ENCODE assay signal across 10 cellular contexts in the genomic region with DNA sequence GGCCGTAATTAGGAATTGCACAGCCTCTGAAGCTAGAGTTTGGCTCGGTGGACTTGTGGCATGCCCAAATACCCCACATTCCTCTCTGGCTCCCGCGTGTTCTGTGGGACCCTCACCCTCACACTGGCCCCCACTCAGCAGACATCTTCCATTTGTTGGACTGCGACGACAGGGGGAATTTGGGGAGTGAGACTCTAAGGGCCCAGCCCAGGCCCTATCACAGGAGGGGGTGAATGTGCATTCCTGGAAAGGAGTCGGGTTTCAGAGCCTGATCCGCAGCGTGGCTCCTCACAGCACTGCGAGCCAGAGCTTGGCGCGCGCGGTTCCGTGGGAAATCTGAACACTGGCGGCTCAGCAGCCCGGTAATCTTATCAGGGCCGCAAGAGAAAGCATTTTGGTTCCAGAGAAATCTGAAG. TPM values are rescaled to one million over a fixed set of nuclear protein-coding genes. Genes with fewer than 3 reads are reported as not detected.
DNase-seq lines count a peak whose midpoint lies in the region; ATAC-seq and TF ChIP-seq lines count a peak whose summit lies in the region.
"Had no signal": no experiment of that assay in that cellular context is flagged by ENCODE, and none has a peak within 500 bp of the region (broad histone marks: within the 10 kb centered on the region; RNA-seq: fewer than 3 reads in every experiment).

No MANE protein-coding gene starts in this region.

- POLR2A ChIA-PET in A673 (lab: Charles Lee; ENCODE audit: low non-redundant PET): no interaction called here

- BruUV-seq in A673 (replicated peaks; lab: Mats Ljungman, UMichigan): no TSS peak

- H2AFZ ChIP-seq in Karpas-422 (ENCODE audit: low read length): no peak overlapping the region

- H3K27ac ChIP-seq in BLaER1 (peak overlapping the region; percentile 100), Karpas-422 (ENCODE audit: low read length) (peak overlapping the region; percentile 93), A673 (ENCODE audit: low read depth, low read length, poor library complexity, severe bottlenecking) (no peak overlapping the region)
- peak overlapping the region; percentile 44 for H3K27ac ChIP-seq in effector memory CD4-positive, alpha-beta T cell (ENCODE audit: insufficient read depth, low read length, poor library complexity, severe bottlenecking)

- H3K9ac ChIP-seq in BLaER1: peak overlapping the region; percentile 60
- no peak overlapping the region; the same call in 1 of the 2 replicates for H3K9ac ChIP-seq in Karpas-422 (ENCODE audit: low read length)
- peak overlapping the region; percentile 7 for H3K9ac ChIP-seq in mucosa of stomach (ENCODE audit: low read length)

- TF ChIP-seq CTCF in GM10266 (IDR thresholded peaks at IDR 0.05; ENCODE audit: control insufficient read depth, insufficient read depth, low read depth, missing control alignments): no peak
- no peak for TF ChIP-seq CTCF in A673 (conservative IDR thresholded peaks at IDR 0.05; ENCODE audit: low read depth, low read length)

- peaks cover 65% of the 10 kb centered on the region for H3K79me2 ChIP-seq in Karpas-422 (ENCODE audit: low read length)

- H3K9me2 ChIP-seq in Karpas-422 (replicated peaks; ENCODE audit: insufficient read depth, low read length): no peaks in the 10 kb centered on the region

- H3K9me3 ChIP-seq in BLaER1 (no peaks in the 10 kb centered on the region), Karpas-422 (ENCODE audit: low read length) (no peaks in the 10 kb centered on the region), mucosa of stomach (ENCODE audit: control insufficient read depth, low read length) (no peaks in the 10 kb centered on the region), A673 (ENCODE audit: low read depth, low read length, poor library complexity, severe bottlenecking) (no peaks in the 10 kb centered on the region)
- no peaks in the 10 kb centered on the region for H3K9me3 ChIP-seq in effector memory CD4-positive, alpha-beta T cell (ENCODE audit: control insufficient read depth, low read length)

- H4K20me1 ChIP-seq in BLaER1 (peaks cover 83% of the 10 kb centered on the region), Karpas-422 (ENCODE audit: insufficient read depth, low read depth, low read length) (no peaks in the 10 kb centered on the region)

- H3K4me3 ChIP-seq in BLaER1 (peak overlapping the region; percentile 32; the same call in 1 of the 2 replicates), Karpas-422 (ENCODE audit: low read length) (no peak overlapping the region), mucosa of stomach (ENCODE audit: low read length) (no peak overlapping the region), A673 (ENCODE audit: low read depth, low read length, poor library complexity, severe bottlenecking) (no peak overlapping the region)
- no peak overlapping the region for H3K4me3 ChIP-seq in effector memory CD4-positive, alpha-beta T cell (ENCODE audit: insufficient read depth, low read depth, low read length, poor library complexity, severe bottlenecking)

- no peak for ATAC-seq in GM21526 (IDR thresholded peaks at IDR 0.05; ENCODE audit: low FRiP score, unreplicated experiment)

- DNase-seq in Karpas-422 (no peak), NCI-H526 (lab: John Stamatoyannopoulos, UW) (no peak), GM10266 (ENCODE audit: extremely low spot score) (no peak), A673 (ENCODE audit: low spot score) (no peak)
- DNase-seq in effector memory CD4-positive, alpha-beta T cell: no peak
- DNase-seq: DMS79; stimulated activated CD4-positive, alpha-beta T cell treated with anti-CD3 and anti-CD28 coated beads, Interleukin-4, amount 100 ng/mL, for 1 hour had no signal

- H3K36me3 ChIP-seq in BLaER1: peaks cover 79% of the 10 kb centered on the region
- peaks cover 7% of the 10 kb centered on the region for H3K36me3 ChIP-seq in Karpas-422 (ENCODE audit: insufficient read depth, low read length)
- H3K36me3 ChIP-seq in effector memory CD4-positive, alpha-beta T cell (ENCODE audit: control insufficient read depth, insufficient read depth, low read length): peaks cover 19% of the 10 kb centered on the region
- H3K36me3 ChIP-seq in mucosa of stomach (ENCODE audit: control insufficient read depth, insufficient read depth, low read length): no peaks in the 10 kb centered on the region
- H3K36me3 ChIP-seq in A673 (ENCODE audit: insufficient read depth, low read length, poor library complexity, severe bottlenecking): no peaks in the 10 kb centered on the region

- H3K27me3 ChIP-seq in BLaER1: no peaks in the 10 kb centered on the region
- no peaks in the 10 kb centered on the region for H3K27me3 ChIP-seq in Karpas-422 (ENCODE audit: low read length)
- no peaks in the 10 kb centered on the region for H3K27me3 ChIP-seq in effector memory CD4-positive, alpha-beta T cell (replicated peaks; ENCODE audit: control insufficient read depth, insufficient read depth, low read length, poor library complexity, severe bottlenecking)
- H3K27me3 ChIP-seq in mucosa of stomach (ENCODE audit: control insufficient read depth, insufficient read depth, low read length): peaks cover 34% of the 10 kb centered on the region
- H3K27me3 ChIP-seq in A673 (replicated peaks; ENCODE audit: insufficient read depth, low read depth, low read length, poor library complexity): peaks cover 11% of the 10 kb centered on the region

- intact Hi-C loops in A673 (cut with micrococcal nuclease; ENCODE audit: unreplicated experiment): no loop called here

- H3K4me1 ChIP-seq in BLaER1: peaks cover 80% of the 10 kb centered on the region
- peaks cover 82% of the 10 kb centered on the region for H3K4me1 ChIP-seq in Karpas-422 (ENCODE audit: low read length)
- H3K4me1 ChIP-seq in effector memory CD4-positive, alpha-beta T cell (ENCODE audit: control insufficient read depth, insufficient read depth, low read length, poor library complexity, severe bottlenecking): peaks cover 73% of the 10 kb centered on the region
- H3K4me1 ChIP-seq in mucosa of stomach (ENCODE audit: control insufficient read depth, insufficient read depth, low read length): peaks cover 3% of the 10 kb centered on the region
- peaks cover 3% of the 10 kb centered on the region for H3K4me1 ChIP-seq in A673 (ENCODE audit: insufficient read depth, low read length, poor library complexity, severe bottlenecking)

- peak overlapping the region; percentile 96 for H3K4me2 ChIP-seq in BLaER1
- peak overlapping the region; percentile 33 for H3K4me2 ChIP-seq in Karpas-422 (ENCODE audit: low read depth, low read length, poor library complexity, severe bottlenecking)

- CTCF ChIA-PET in A673 (lab: Charles Lee): no interaction called here

RNA-seq across cellular contexts. Expression of gene RCSD1, which starts 5.2 kb away (rescaled TPM):
- total RNA-seq in Karpas-422 (2014; rRNA removed; shearing (Covaris generic); ENCODE audit: low replicate concordance): 85.4 and 116 TPM in 2 replicates
- total RNA-seq in A673 (2021): not detected in 2 replicates

Comparison
In these comparisons a context has a peak if more than half of its experiments do, and no peak if none do; other contexts are left out.
1. RNA of gene RCSD1, which starts 5.2 kb away (total RNA-seq): 85.4 to 116 TPM in Karpas-422; not detected in A673; every median in the first group is over 10 times any median in the second.